In the genomic region with DNA sequence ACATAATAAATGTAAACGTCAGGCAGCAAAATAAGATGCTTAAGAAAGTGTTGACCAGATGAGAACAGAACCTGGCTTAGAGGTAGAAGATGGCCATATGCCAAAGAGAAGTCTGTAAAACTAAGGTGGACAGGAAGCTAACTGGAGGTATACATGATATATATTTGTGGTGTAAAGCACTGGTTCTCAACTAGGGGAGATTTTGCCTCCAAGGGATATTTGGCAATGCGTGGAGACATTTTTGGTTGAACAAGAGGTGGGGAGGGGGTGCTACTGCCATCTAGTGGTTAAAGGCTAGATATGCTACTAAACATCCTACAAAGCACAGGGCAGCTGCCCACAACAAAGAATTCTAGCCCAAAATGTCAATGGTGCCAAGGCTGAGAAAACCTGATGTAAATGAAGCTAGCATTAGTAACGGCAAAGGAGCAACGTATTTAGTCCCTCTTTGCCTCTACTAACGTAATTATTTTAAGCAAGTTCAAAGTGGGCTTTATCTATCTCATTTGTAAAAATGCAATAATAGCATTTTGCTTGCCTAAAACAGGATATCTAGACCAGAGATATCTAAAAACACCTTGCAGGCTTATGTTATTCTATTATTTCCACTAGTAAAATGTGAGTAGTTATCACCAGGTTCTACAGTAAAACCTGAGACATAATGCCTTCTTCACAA, we compare ENCODE assay signal across 9 cellular contexts.
DNase-seq lines count a peak whose midpoint lies in the region; ATAC-seq, FAIRE-seq and TF ChIP-seq lines count a peak whose summit lies in the region.
"Had no signal": no experiment of that assay in that cellular context is flagged by ENCODE, and none has a peak within 500 bp of the region (broad histone marks: within the 10 kb centered on the region; RNA-seq: fewer than 3 reads in every experiment).

No MANE protein-coding gene starts in this region.

- TF ChIP-seq CTCF in D721Med (IDR thresholded peaks at IDR 0.05; ENCODE audit: insufficient read depth, missing control alignments) (peak; percentile 67), GM12878 (IDR thresholded peaks at IDR 0.05 in 2 of 3, conservative IDR thresholded peaks at IDR 0.05 in 1 of 3; ENCODE audit: control insufficient read depth in 2 of 3, extremely low read depth in 1 of 3, insufficient read depth in 1 of 3, low read depth in 3 of 3, low read length in 3 of 3) (peak; percentile 60 to 68 (median 67); a peak in 5 of 6 replicates)

- no peak overlapping the region; the same call in 1 of the 2 replicates for H2AFZ ChIP-seq in GM12878 (ENCODE audit: control insufficient read depth, low read depth, low read length)

- H3K79me2 ChIP-seq in GM12878 (ENCODE audit: control insufficient read depth, insufficient read depth, low read length) = no peaks in the 10 kb centered on the region

- H3K9me3 ChIP-seq in GM12878 (replicated peaks; ENCODE audit: control insufficient read depth, insufficient read depth, low read length) = peaks cover 21% of the 10 kb centered on the region

- SMC1A ChIA-PET in GM12878 (lab: Charles Lee; ENCODE audit: uncharacterized antibody, unreplicated experiment) = interaction anchor here (0.6 to 4.7 kb wide), 31 partner anchors 9 to 949 kb away, joined by 3 to 29 read pairs (median 4); no protein-coding TSS in a partner anchor

- H3K27ac Mint-ChIP-seq in immature natural killer cell = peak overlapping the region in 1 of 6 donors; percentile 42
- H3K27ac Mint-ChIP-seq: activated naive CD8-positive, alpha-beta T cell had no signal

- in situ Hi-C loops in GM12878 (cut with MboI) = loop anchor here (5.0 kb wide), 1 partner anchor 849 kb away; no protein-coding TSS in a partner anchor

- RAD21 ChIA-PET in GM12878 (lab: Charles Lee; ENCODE audit: unreplicated experiment) = interaction anchor here (0.6 to 2.6 kb wide), 29 partner anchors 11 to 1388 kb away, joined by 3 to 18 read pairs (median 4); no protein-coding TSS in a partner anchor

- H3K4me3 Mint-ChIP-seq in immature natural killer cell = no peak overlapping the region
- H3K4me3 Mint-ChIP-seq: activated naive CD8-positive, alpha-beta T cell had no signal

- no peak overlapping the region for H3K4me3 ChIP-seq in GM12878

- FAIRE-seq in D721Med (lab: Jason Lieb, UNC) (peak; percentile 73), GM12878 (lab: Jason Lieb, UNC) (peak; percentile 86)

- H3K36me3 Mint-ChIP-seq in immature natural killer cell = peaks cover 7 to 15% (median 14%) of the 10 kb centered on the region in 3 donors

- 49% methylated on average over 5 of the region's 5 CpGs for WGBS in GM12878 (ENCODE audit: insufficient coverage, insufficient replicate concordance, low lambda C conversion rate, missing lambda C conversion rate)

- BruUV-seq in GM12878 (replicated peaks; lab: Mats Ljungman, UMichigan) = no TSS peak

- H3K4me2 ChIP-seq in GM12878 (ENCODE audit: control insufficient read depth, insufficient read depth) = no peak overlapping the region

- no peak overlapping the region for H3K27ac ChIP-seq in GM12878 (ENCODE audit: control insufficient read depth, insufficient read depth)

- H4K20me1 ChIP-seq in GM12878 (ENCODE audit: control insufficient read depth, insufficient read depth) = no peaks in the 10 kb centered on the region

- H3K27me3 Mint-ChIP-seq in immature natural killer cell (ENCODE audit: low read depth in 3 of 3) = peaks cover 0 to 8% (median 0%) of the 10 kb centered on the region in 3 donors
- H3K27me3 Mint-ChIP-seq: activated naive CD8-positive, alpha-beta T cell had no signal

- ATAC-seq in GM12878 (peak; percentile 90), GM21786 (IDR thresholded peaks at IDR 0.05; ENCODE audit: unreplicated experiment) (no peak)

- H3K4me1 ChIP-seq in GM12878 (ENCODE audit: control insufficient read depth, insufficient read depth, low read length) = no peaks in the 10 kb centered on the region

- TF ChIP-seq POLR2A in GM12878 (IDR thresholded peaks at IDR 0.05; ENCODE audit: low read depth, low read length) = no peak

- H3K4me1 Mint-ChIP-seq in immature natural killer cell = peaks cover 2 to 6% of the 10 kb centered on the region in 2 donors

- H3K9ac ChIP-seq in GM12878 (ENCODE audit: control insufficient read depth, insufficient read depth, low read length) = no peak overlapping the region

- no peak for TF ChIP-seq EP300 in GM12878 (IDR thresholded peaks at IDR 0.05; ENCODE audit: borderline replicate concordance in 1 of 2, control insufficient read depth in 1 of 2, low read depth in 2 of 2, low read length in 2 of 2)

- CTCF ChIA-PET in GM12878 (lab: Yijun Ruan, JAX) = interaction anchor here (0.5 to 2.9 kb wide), 33 partner anchors 10 to 1388 kb away, joined by 3 to 14 read pairs (median 4); no protein-coding TSS in a partner anchor

- peaks cover 0 to 4% of the 10 kb centered on the region in 2 experiments; a peak in 2 of 4 replicates for H3K36me3 ChIP-seq in GM12878 (ENCODE audit: control insufficient read depth in 2 of 2, insufficient read depth in 2 of 2, low read length in 1 of 2)

- no peaks in the 10 kb centered on the region for H3K9me3 Mint-ChIP-seq in immature natural killer cell

- H3K27me3 ChIP-seq in GM12878 (replicated peaks in 1 of 2; ENCODE audit: control insufficient read depth in 2 of 2, insufficient read depth in 2 of 2, low read length in 1 of 2) = no peaks in the 10 kb centered on the region

- intact Hi-C loops in GM12878 (cut with micrococcal nuclease; ENCODE audit: unreplicated experiment) = loop anchor here (1.0 to 10.0 kb wide), 6 partner anchors 288 to 1389 kb away; partner anchors contain the start of gene CNR1

- TF ChIP-seq RAD21 in GM12878 (IDR thresholded peaks at IDR 0.05; ENCODE audit: insufficient read depth, low read depth, low read length) = peak; percentile 88

- POLR2A ChIA-PET in GM12878 (lab: Charles Lee) = interaction anchor here (0.8 kb wide), 1 partner anchor 19 kb away, joined by 3 read pairs; no protein-coding TSS in a partner anchor

- DNase-seq in D721Med (ENCODE audit: insufficient read length, low spot score) (no peak), H4 (ENCODE audit: low spot score) (peak; percentile 65), NCI-H2029 (lab: John Stamatoyannopoulos, UW) (peak; percentile 28), T-helper 9 cell (peak; percentile 11), GM12878 (ENCODE audit: low read depth, low spot score) (peak; percentile 63), immature natural killer cell (peak; percentile 35 to 60 (median 55))
- DNase-seq in stimulated activated CD4-positive, alpha-beta T cell treated with anti-CD3 and anti-CD28 coated beads, Interleukin-1b, Interleukin-23, amount 100 ng/mL, for 4 hours (ENCODE audit: low read depth in 2 of 2) = peak; percentile 1 to 28

TF ChIP-seq in GM12878, 131 proteins besides CTCF, POLR2A, EP300 and RAD21 (continues in another document):
- peak; percentile 53; the same call in 1 of the 2 replicates for TF ChIP-seq TCF7 (IDR thresholded peaks at IDR 0.05; ENCODE audit: borderline replicate concordance)
- 0 out of 2 replicates have a peak, but pooled peaks have one; percentile 48 for TF ChIP-seq NBN (IDR thresholded peaks at IDR 0.05)
- TF ChIP-seq FOXM1 (IDR thresholded peaks at IDR 0.05; ENCODE audit: low read depth, low read length) = 0 out of 2 replicates have a peak, but pooled peaks have one; percentile 37
- no peak for TF ChIP-seq SIX5 (IDR thresholded peaks at IDR 0.05; ENCODE audit: low read depth, low read length, severe bottlenecking)
- no peak for TF ChIP-seq YBX1 (IDR thresholded peaks at IDR 0.05)
- no peak for TF ChIP-seq HDAC6 (IDR thresholded peaks at IDR 0.05; ENCODE audit: unreplicated experiment)
- no peak for TF ChIP-seq LARP7 (IDR thresholded peaks at IDR 0.05)
- TF ChIP-seq, protein P1, sequence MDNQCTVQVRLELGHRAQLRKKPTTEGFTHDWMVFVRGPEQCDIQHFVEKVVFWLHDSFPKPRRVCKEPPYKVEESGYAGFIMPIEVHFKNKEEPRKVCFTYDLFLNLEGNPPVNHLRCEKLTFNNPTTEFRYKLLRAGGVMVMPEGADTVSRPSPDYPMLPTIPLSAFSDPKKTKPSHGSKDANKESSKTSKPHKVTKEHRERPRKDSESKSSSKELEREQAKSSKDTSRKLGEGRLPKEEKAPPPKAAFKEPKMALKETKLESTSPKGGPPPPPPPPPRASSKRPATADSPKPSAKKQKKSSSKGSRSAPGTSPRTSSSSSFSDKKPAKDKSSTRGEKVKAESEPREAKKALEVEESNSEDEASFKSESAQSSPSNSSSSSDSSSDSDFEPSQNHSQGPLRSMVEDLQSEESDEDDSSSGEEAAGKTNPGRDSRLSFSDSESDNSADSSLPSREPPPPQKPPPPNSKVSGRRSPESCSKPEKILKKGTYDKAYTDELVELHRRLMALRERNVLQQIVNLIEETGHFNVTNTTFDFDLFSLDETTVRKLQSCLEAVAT (IDR thresholded peaks at IDR 0.05) = 0 out of 2 replicates have a peak, but pooled peaks have one; percentile 61
- TF ChIP-seq MEF2A (IDR thresholded peaks at IDR 0.05; ENCODE audit: insufficient read depth, low read depth, low read length) = 0 out of 2 replicates have a peak, but pooled peaks have one; percentile 47
- TF ChIP-seq SMC3 (IDR thresholded peaks at IDR 0.05; ENCODE audit: borderline replicate concordance, low read length) = peak; percentile 74; the same call in 1 of the 2 replicates
- peak; percentile 20; the same call in 1 of the 2 replicates for TF ChIP-seq NFIC (IDR thresholded peaks at IDR 0.05; ENCODE audit: low read depth, low read length)
- TF ChIP-seq SRF (IDR thresholded peaks at IDR 0.05; ENCODE audit: low read depth in 2 of 2, low read length in 2 of 2) = no peak
- TF ChIP-seq EED (IDR thresholded peaks at IDR 0.05; ENCODE audit: low read depth) = peak; percentile 55; the same call in 1 of the 2 replicates
- TF ChIP-seq MTA2 (IDR thresholded peaks at IDR 0.05; ENCODE audit: low read depth) = no peak
- peak; percentile 74 for TF ChIP-seq RUNX3 (IDR thresholded peaks at IDR 0.05; ENCODE audit: low read length)
- peak; percentile 20 for TF ChIP-seq SKIL (IDR thresholded peaks at IDR 0.05; ENCODE audit: low read depth, poor library complexity, severe bottlenecking)
